8 cellular contexts compared by ENCODE assay signal in the genomic region with DNA sequence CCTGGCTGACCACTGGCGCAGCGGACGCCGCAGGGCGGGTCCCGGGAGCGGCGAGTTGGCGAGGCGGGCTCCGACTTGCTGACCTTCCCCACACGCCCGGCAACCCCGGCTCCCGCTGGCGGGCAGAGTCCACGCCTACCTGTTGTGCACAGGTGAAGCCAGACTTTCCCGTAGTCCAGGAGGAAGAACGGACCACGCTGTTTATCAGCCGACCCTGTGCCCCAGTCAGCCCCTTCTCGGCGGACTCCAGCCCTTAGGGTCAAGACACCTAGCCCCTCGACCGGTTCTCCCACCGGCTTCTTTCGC. TPM values are rescaled to one million over a fixed set of nuclear protein-coding genes. Genes with fewer than 3 reads are reported as not detected.
DNase-seq lines count a peak whose midpoint lies in the region; ATAC-seq and TF ChIP-seq lines count a peak whose summit lies in the region.

No MANE protein-coding gene starts in this region.

- in situ Hi-C loops in brain microvascular endothelial cell (cut with HindIII; ENCODE audit: low pct_ligation_motif_present, low sequenced_read_pairs), result no loop called here

- peaks cover 15% of the 10 kb centered on the region for H3K4me1 ChIP-seq in skeletal muscle satellite cell (ENCODE audit: control insufficient read depth, insufficient read depth, low read length)

- H3K36me3 ChIP-seq in brain microvascular endothelial cell (replicated peaks) (no peaks in the 10 kb centered on the region), skeletal muscle satellite cell (ENCODE audit: insufficient read depth, low read length) (no peaks in the 10 kb centered on the region)

- DNase-seq in activated naive CD4-positive, alpha-beta T cell treated with Interleukin-2 at 50 U/mL for 16 hours, result peak; percentile 13
- DNase-seq in activated naive CD4-positive, alpha-beta T cell (lab: John Stamatoyannopoulos, UW), result no peak
- DNase-seq in NCI-H460 (ENCODE audit: extremely low read depth, low read depth), result peak; percentile 21
- DNase-seq in brain microvascular endothelial cell, result no peak
- DNase-seq in NCI-H187 treated with DMSO at 0.1 percent for 48 hours (lab: John Stamatoyannopoulos, UW), result no peak

- H3K4me3 ChIP-seq in brain microvascular endothelial cell (ENCODE audit: low read depth, low read length) (peak overlapping the region; percentile 100), iPS-18c (ENCODE audit: insufficient read depth, low read depth, low read length) (peak overlapping the region; percentile 83), skeletal muscle satellite cell (ENCODE audit: low read length) (peak overlapping the region; percentile 98)

- peak; percentile 25 for ATAC-seq in HG02798 (IDR thresholded peaks at IDR 0.05; ENCODE audit: poor library complexity, unreplicated experiment)

- peak overlapping the region; percentile 81 for H3K4me2 ChIP-seq in skeletal muscle satellite cell (ENCODE audit: low read length)

- H3K27me3 ChIP-seq in brain microvascular endothelial cell (replicated peaks), result no peaks in the 10 kb centered on the region
- H3K27me3 ChIP-seq in skeletal muscle satellite cell (ENCODE audit: control insufficient read depth, insufficient read depth, low read length), result no peaks in the 10 kb centered on the region

- H3K9me3 ChIP-seq in iPS-18c (ENCODE audit: control insufficient read depth, insufficient read depth, low read length), result no peaks in the 10 kb centered on the region
- no peaks in the 10 kb centered on the region for H3K9me3 ChIP-seq in skeletal muscle satellite cell (replicated peaks; ENCODE audit: low read length)

- no peak for TF ChIP-seq CTCF in brain microvascular endothelial cell (IDR thresholded peaks at IDR 0.05; ENCODE audit: low read depth, low read length, missing control alignments)

- peak overlapping the region; percentile 97 for H3K9ac ChIP-seq in skeletal muscle satellite cell (ENCODE audit: low read depth, low read length)

- peak overlapping the region; percentile 72 for H3K27ac ChIP-seq in brain microvascular endothelial cell

RNA-seq across cellular contexts. Expression of a gene that starts 0.4 kb away (rescaled TPM):
- total RNA-seq in NCI-H460 (2014; rRNA removed; shearing (Covaris generic)), result 38.4 and 40.0 TPM in 2 replicates
- polyA plus RNA-seq in NCI-H460 (2014; cell fraction: nucleus; rRNA removed), result 31.1 and 39.5 TPM in 2 replicates
- 26.2 and 36.5 TPM in 2 replicates for total RNA-seq in skeletal muscle satellite cell (2012; rRNA removed)

RNA-seq across cellular contexts. Expression of a gene that starts 37.3 kb away (rescaled TPM):
- total RNA-seq in NCI-H460 (2014; rRNA removed; shearing (Covaris generic)), result 54.1 and 55.4 TPM in 2 replicates
- polyA plus RNA-seq in NCI-H460 (2014; cell fraction: nucleus; rRNA removed), result 27.7 and 58.3 TPM in 2 replicates
- 50.7 and 70.2 TPM in 2 replicates for total RNA-seq in skeletal muscle satellite cell (2012; rRNA removed)

Comparison
In these comparisons a context has a peak if more than half of its experiments do, and no peak if none do; other contexts are left out.
1. DNase-seq: peak in activated naive CD4-positive, alpha-beta T cell treated with Interleukin-2 at 50 U/mL for 16 hours (single experiment) and NCI-H460 (single experiment); none in activated naive CD4-positive, alpha-beta T cell (0 of 4), brain microvascular endothelial cell (single experiment) and NCI-H187 treated with DMSO at 0.1 percent for 48 hours (single experiment).
2. Peak in every context shown above with its lines, with median percentiles within 50 percentile points of each other: H3K4me3 ChIP-seq.